Comparison of ENCODE assay signal across 8 cellular contexts in the genomic region with DNA sequence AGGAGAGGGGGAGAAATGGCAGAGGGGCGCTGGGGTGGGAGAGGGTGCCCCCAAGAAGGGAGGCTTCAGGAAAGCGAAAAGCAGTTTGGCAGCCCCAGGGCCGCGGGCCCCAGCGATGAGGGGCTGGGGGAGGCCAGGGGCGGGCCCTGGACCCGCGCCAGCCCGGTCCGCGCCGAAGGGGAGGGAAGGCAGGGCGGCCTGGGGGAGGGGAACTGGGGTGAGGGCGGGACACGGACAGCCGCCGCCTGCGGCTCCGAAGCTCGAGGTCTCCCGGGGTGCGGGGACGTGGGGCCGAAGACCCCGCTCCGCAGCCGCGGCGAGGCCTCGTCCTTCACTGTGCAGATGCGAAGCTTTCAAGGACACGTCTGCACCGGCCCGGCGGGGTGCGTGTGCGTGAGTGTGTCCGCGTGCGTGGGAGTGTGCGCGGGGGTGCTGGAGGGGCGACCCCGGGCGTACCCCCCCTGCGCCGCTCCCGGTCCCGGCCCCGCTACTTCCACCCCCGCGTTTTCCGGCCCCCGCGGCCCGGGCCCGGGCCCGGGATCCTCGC. TPM values are rescaled to one million over a fixed set of nuclear protein-coding genes. Genes with fewer than 3 reads are reported as not detected.
A peak's percentile ranks its signal among the peaks of the same experiment; 100 is the strongest.
DNase-seq lines count a peak whose midpoint lies in the region; ATAC-seq and TF ChIP-seq lines count a peak whose summit lies in the region.

No MANE protein-coding gene starts in this region.

- intact Hi-C loops in CD4-positive, alpha-beta T cell (cut with DNase I, micrococcal nuclease), result loop anchor here (5.0 kb wide), 1 partner anchor 37 kb away; no protein-coding TSS in a partner anchor
- intact Hi-C loops in left ventricle myocardium superior (cut with micrococcal nuclease), result loop anchor here (5.0 kb wide), 1 partner anchor 37 kb away; no protein-coding TSS in a partner anchor
- intact Hi-C loops in sigmoid colon (cut with DNase I), result loop anchor here (5.0 kb wide), 1 partner anchor 33 kb away; no protein-coding TSS in a partner anchor

- H3K4me3 ChIP-seq in HUES64 (ENCODE audit: low read length), result peak overlapping the region; percentile 51
- peak overlapping the region; percentile 62 to 89 (median 76) for H3K4me3 ChIP-seq in sigmoid colon

- no peak for TF ChIP-seq POLR2A in sigmoid colon (IDR thresholded peaks at IDR 0.05)

- CTCF ChIA-PET in CD4-positive, alpha-beta T cell (lab: Charles Lee), result interaction anchor here (3.4 kb wide), 1 partner anchor 22 kb away, joined by 15 read pairs; no protein-coding TSS in a partner anchor

- H3K36me3 ChIP-seq in HUES64 (ENCODE audit: insufficient read depth, low read length) (no peaks in the 10 kb centered on the region), sigmoid colon (no peaks in the 10 kb centered on the region)

- no peaks in the 10 kb centered on the region for H3K36me3 Mint-ChIP-seq in CD4-positive, alpha-beta T cell (ENCODE audit: low read depth)

- H3K27me3 ChIP-seq in CD4-positive, alpha-beta T cell (ENCODE audit: control insufficient read depth, insufficient read depth, low read length), result no peaks in the 10 kb centered on the region
- H3K27me3 ChIP-seq in HUES64 (ENCODE audit: insufficient read depth, low read length) (peaks cover 36% of the 10 kb centered on the region), sigmoid colon (no peaks in the 10 kb centered on the region), foreskin keratinocyte (no peaks in the 10 kb centered on the region)

- 2% methylated on average over 59 of the region's 59 CpGs for WGBS in HUES64
- 1 to 3% methylated on average over 59 of the region's 59 CpGs for WGBS in sigmoid colon, 2 donors

- TF ChIP-seq CTCF in CD4-positive, alpha-beta T cell (IDR thresholded peaks at IDR 0.05), result no peak
- no peak for TF ChIP-seq CTCF in sigmoid colon (IDR thresholded peaks at IDR 0.05)
- no peak for TF ChIP-seq CTCF in foreskin keratinocyte (conservative IDR thresholded peaks at IDR 0.05)

- POLR2A ChIA-PET in CD4-positive, alpha-beta T cell (lab: Charles Lee), result interaction anchor here (1.1 to 2.3 kb wide), 5 partner anchors 26 to 67 kb away, joined by 3 to 8 read pairs (median 5); no protein-coding TSS in a partner anchor

- peak overlapping the region; percentile 62 for H3K4me3 Mint-ChIP-seq in CD4-positive, alpha-beta T cell

- no peak for ATAC-seq in CD4-positive, alpha-beta T cell (ENCODE audit: poor library complexity)
- peak; percentile 15 for ATAC-seq in left ventricle myocardium superior
- no peak for ATAC-seq in foreskin keratinocyte
- ATAC-seq in GM21360 (IDR thresholded peaks at IDR 0.05; ENCODE audit: unreplicated experiment), result no peak

- H3K9me3 ChIP-seq in CD4-positive, alpha-beta T cell (ENCODE audit: control insufficient read depth, low read length), result no peaks in the 10 kb centered on the region
- H3K9me3 ChIP-seq in HUES64 (ENCODE audit: insufficient read depth, low read depth, low read length) (no peaks in the 10 kb centered on the region), sigmoid colon (no peaks in the 10 kb centered on the region)

- H3K27ac ChIP-seq in CD4-positive, alpha-beta T cell (ENCODE audit: low read depth, low read length), result peak overlapping the region; percentile 51
- H3K27ac ChIP-seq in HUES64 (ENCODE audit: low read depth, low read length) (no peak overlapping the region), sigmoid colon (peak overlapping the region; percentile 87 to 93 (median 92)), foreskin keratinocyte (no peak overlapping the region)

- H3K27me3 Mint-ChIP-seq in CD4-positive, alpha-beta T cell, result no peaks in the 10 kb centered on the region

- no peak overlapping the region for H3K27ac Mint-ChIP-seq in CD4-positive, alpha-beta T cell

- DNase-seq in CD4-positive, alpha-beta T cell, result no peak
- DNase-seq in activated gamma-delta T cell treated with Interleukin-2 at 50 U/mL for 16 hours, result peak; percentile 19
- peak; percentile 73 for DNase-seq in left ventricle myocardium superior
- peak; percentile 77 for DNase-seq in sigmoid colon
- no peak for DNase-seq in foreskin keratinocyte
- DNase-seq in KG1 (lab: John Stamatoyannopoulos, UW), result no peak

- H3K9me3 Mint-ChIP-seq in CD4-positive, alpha-beta T cell, result no peaks in the 10 kb centered on the region

- no peak for TF ChIP-seq EP300 in sigmoid colon (IDR thresholded peaks at IDR 0.05)

- H3K9ac ChIP-seq in HUES64 (ENCODE audit: low read depth, low read length), result no peak overlapping the region

- H3K4me1 ChIP-seq in HUES64 (ENCODE audit: insufficient read depth, low read length), result peaks cover 17% of the 10 kb centered on the region
- H3K4me1 ChIP-seq in sigmoid colon, result peaks cover 0 to 58% (median 49%) of the 10 kb centered on the region in 4 donors
- H3K4me1 ChIP-seq in foreskin keratinocyte, result no peaks in the 10 kb centered on the region

- peaks cover 43% of the 10 kb centered on the region for H3K4me1 Mint-ChIP-seq in CD4-positive, alpha-beta T cell (ENCODE audit: low read depth)

RNA-seq across cellular contexts. Expression of gene DNMT3A, which starts 1.3 kb away (rescaled TPM):
- total RNA-seq in CD4-positive, alpha-beta T cell, result 10 to 100 TPM; 57.1 to 62.1 TPM
- 73.6 TPM for polyA plus RNA-seq in HUES64 (2013, experiment 1 of 2)
- polyA plus RNA-seq in HUES64 (2013, experiment 2 of 2), result 65.6 TPM
- total RNA-seq in left ventricle myocardium superior, result 21.1 TPM
- total RNA-seq in sigmoid colon, result 10 to 100 TPM; 16.4 to 30.2 (median 18.3) TPM
- polyA plus RNA-seq in sigmoid colon, result 10 to 100 TPM in 1 of 3 donors, 1 to 10 TPM in 2; 4.4 to 21.1 (median 4.8) TPM
- 6.6 and 8.0 TPM in 2 replicates for total RNA-seq in foreskin keratinocyte
- polyA plus RNA-seq in foreskin keratinocyte, result 3.0 and 3.2 TPM in 2 replicates

Comparison
In these comparisons a context has a peak if more than half of its experiments do, and no peak if none do; other contexts are left out.
1. DNase-seq: peak in activated gamma-delta T cell treated with Interleukin-2 at 50 U/mL for 16 hours (single experiment), left ventricle myocardium superior (single experiment) and sigmoid colon (single experiment); none in CD4-positive, alpha-beta T cell (0 of 10), foreskin keratinocyte (0 of 2) and KG1 (single experiment).
2. H3K27ac ChIP-seq: peak in CD4-positive, alpha-beta T cell (single experiment) and sigmoid colon (4 of 4); none in HUES64 (single experiment) and foreskin keratinocyte (single experiment).